27 cellular contexts compared by ENCODE assay signal in genomic region chr10:88226891-88227290, GRCh38.
A peak's percentile ranks its signal among the peaks of the same experiment; 100 is the strongest.
DNase-seq lines count a peak whose midpoint lies in the region; ATAC-seq and TF ChIP-seq lines count a peak whose summit lies in the region.
"Had no signal": no experiment of that assay in that cellular context is flagged by ENCODE, and none has a peak within 500 bp of the region (broad histone marks: within the 10 kb centered on the region; RNA-seq: fewer than 3 reads in every experiment).

No MANE protein-coding gene starts in this region.

- H3K4me1 Mint-ChIP-seq in GM23338 = peaks cover 5% of the 10 kb centered on the region; the same call in 2 of the 3 replicates
- H3K4me1 Mint-ChIP-seq: activated CD4-positive, alpha-beta memory T cell treated with anti-CD3 and anti-CD28 coated beads, Interleukin-2, amount 10 ng/mL, durations not matched to agents 7 days and 5 days had no signal

- H3K4me3 ChIP-seq in GM23338 (no peak overlapping the region), spleen (no peak overlapping the region), SJCRH30 (no peak overlapping the region)
- H3K4me3 ChIP-seq: lung, PC-9 had no signal

- H3K4me2 ChIP-seq in GM23338 = no peak overlapping the region
- H3K4me2 ChIP-seq: PC-9 had no signal

- no peaks in the 10 kb centered on the region; the same call in 1 of the 3 replicates for H3K9me3 Mint-ChIP-seq in GM23338

- no peak for DNase-seq in GM23338 (ENCODE audit: low spot score)
- DNase-seq in SK-MEL-5 (ENCODE audit: low read depth, low spot score) = peak; percentile 86
- peak; percentile 95 for DNase-seq in foreskin melanocyte
- DNase-seq in spleen = no peak
- DNase-seq in dermis blood vessel endothelial cell = no peak
- no peak for DNase-seq in SJCRH30
- DNase-seq: activated CD4-positive, alpha-beta memory T cell treated with anti-CD3 and anti-CD28 coated beads, Interleukin-2, amount 10 ng/mL, durations not matched to agents 7 days and 5 days; activated CD8-positive, alpha-beta memory T cell treated with anti-CD3 and anti-CD28 coated beads, Interleukin-2, amount 50 U/mL, for 4 hours; activated naive CD4-positive, alpha-beta T cell; DMS79; GDM1; Kasumi-1; NCI-H1417 treated with DMSO at 0.1 percent for 48 hours; NCI-H2029 treated with DMSO at 0.1 percent for 48 hours; NCI-H526; PC-9; SHP77; stimulated activated CD8-positive, alpha-beta memory T cell treated with anti-CD3 and anti-CD28 coated beads, Interleukin-4, amount 100 ng/mL, for 48 hours; SW 1271 had no signal

- H3K36me3 ChIP-seq in GM23338 (ENCODE audit: insufficient read depth) (no peaks in the 10 kb centered on the region), spleen (no peaks in the 10 kb centered on the region), SJCRH30 (no peaks in the 10 kb centered on the region)

- H3K27me3 Mint-ChIP-seq in GM23338 (ENCODE audit: insufficient read depth, low read depth, poor library complexity) = no peaks in the 10 kb centered on the region
- H3K27me3 Mint-ChIP-seq: stimulated activated naive CD8-positive, alpha-beta T cell treated with anti-CD3 and anti-CD28 coated beads, Interleukin-15, Interleukin-2, amounts not matched to agents 100 ng/mL and 50 ng/mL, for 24 hours had no signal

- in situ Hi-C loops in SK-MEL-5 (cut with HindIII; ENCODE audit: low pct_unique_long_range_greater_than_20kb, low sequenced_read_pairs) = loop anchor here (25.0 kb wide), 1 partner anchor 365 kb away; the partner anchor contains the start of genes KLLN and PTEN

- H3K4me3 Mint-ChIP-seq in GM23338 = no peak overlapping the region
- H3K4me3 Mint-ChIP-seq: activated CD4-positive, alpha-beta memory T cell treated with anti-CD3 and anti-CD28 coated beads, Interleukin-2, amount 10 ng/mL, durations not matched to agents 7 days and 5 days; brain; natural killer cell treated with Interleukin-12 subunit alpha and Interleukin-12 subunit beta and Interleukin-15 and Interleukin-18, amount 100 ng/mL, for 72 hours; stimulated activated naive CD8-positive, alpha-beta T cell treated with anti-CD3 and anti-CD28 coated beads, Interleukin-15, Interleukin-2, amounts not matched to agents 100 ng/mL and 50 ng/mL, for 24 hours had no signal

- ATAC-seq in GM23338 (no peak), HG03521 (IDR thresholded peaks at IDR 0.05; ENCODE audit: unreplicated experiment) (no peak)
- ATAC-seq: HCT116; natural killer cell treated with Interleukin-12 subunit alpha and Interleukin-12 subunit beta and Interleukin-15 and Interleukin-18, amount 100 ng/mL, for 72 hours had no signal

- H3K27ac Mint-ChIP-seq in GM23338 = no peak overlapping the region
- H3K27ac Mint-ChIP-seq: activated CD4-positive, alpha-beta memory T cell treated with anti-CD3 and anti-CD28 coated beads, Interleukin-2, amount 10 ng/mL, durations not matched to agents 7 days and 5 days; natural killer cell treated with Interleukin-12 subunit alpha and Interleukin-12 subunit beta and Interleukin-15 and Interleukin-18, amount 100 ng/mL, for 72 hours; stimulated activated naive CD8-positive, alpha-beta T cell treated with anti-CD3 and anti-CD28 coated beads, Interleukin-15, Interleukin-2, amounts not matched to agents 100 ng/mL and 50 ng/mL, for 24 hours had no signal

- H3K9me3 ChIP-seq in spleen (peaks cover 0 to 5% (median 0%) of the 10 kb centered on the region in 8 donors), SJCRH30 (replicated peaks) (no peaks in the 10 kb centered on the region)

- WGBS in spleen, 5 donors = 87 to 100% (median 96%) methylated on average over 1 of the region's 1 CpG

- intact Hi-C loops in spleen (cut with DNase I; ENCODE audit: low total_unique reads) = no loop called here

- no peak for TF ChIP-seq POLR2A in spleen (IDR thresholded peaks at IDR 0.05)

- H3K36me3 Mint-ChIP-seq in GM23338 (ENCODE audit: low read depth) = no peaks in the 10 kb centered on the region
- H3K36me3 Mint-ChIP-seq: brain had no signal

- no peak overlapping the region for H3K27ac ChIP-seq in GM23338 (ENCODE audit: low read depth)
- peak overlapping the region in 5 of 8 donors; percentile 1 to 55 (median 41) for H3K27ac ChIP-seq in spleen
- H3K27ac ChIP-seq in SJCRH30 = no peak overlapping the region
- H3K27ac ChIP-seq: C4-2B, epithelial cell of prostate, PC-9 had no signal

- H3K27me3 ChIP-seq in GM23338 (ENCODE audit: insufficient read depth) (no peaks in the 10 kb centered on the region), spleen (replicated peaks in 1 of 7) (no peaks in the 10 kb centered on the region), SJCRH30 (no peaks in the 10 kb centered on the region)

- no peaks in the 10 kb centered on the region for H3F3A ChIP-seq in GM23338 (replicated peaks; ENCODE audit: low read depth)

- no peaks in the 10 kb centered on the region for H3K4me1 ChIP-seq in GM23338 (ENCODE audit: insufficient read depth)
- H3K4me1 ChIP-seq in spleen = no peaks in the 10 kb centered on the region
- H3K4me1 ChIP-seq in SJCRH30 = no peaks in the 10 kb centered on the region

- 0 out of 2 replicates have a peak, but pooled peaks cover 4% of the 10 kb centered on the region for H3K9me2 ChIP-seq in GM23338 (ENCODE audit: insufficient read depth)

- no peak for TF ChIP-seq CTCF in GM23338 (conservative IDR thresholded peaks at IDR 0.05; ENCODE audit: low read depth in 2 of 2)
- TF ChIP-seq CTCF in spleen (IDR thresholded peaks at IDR 0.05 in 8 of 11, conservative IDR thresholded peaks at IDR 0.05 in 3 of 11) = no peak

- no peaks in the 10 kb centered on the region for H4K20me1 ChIP-seq in GM23338 (replicated peaks; ENCODE audit: insufficient read depth)

- H3K79me2 ChIP-seq in GM23338 (replicated peaks; ENCODE audit: insufficient read depth) = no peaks in the 10 kb centered on the region

- peak overlapping the region; percentile 44; the same call in 1 of the 2 replicates for H2AFZ ChIP-seq in GM23338
- H2AFZ ChIP-seq: PC-9 had no signal

TF ChIP-seq in GM23338, 12 proteins besides CTCF, POLR2A, EP300 and RAD21:
- no peak for TF ChIP-seq ZNF331 (CRISPR knock-in tag; IDR thresholded peaks at IDR 0.05; ENCODE audit: low read depth)
- no peak for TF ChIP-seq CREB1 (CRISPR knock-in tag; IDR thresholded peaks at IDR 0.05; ENCODE audit: low read depth)
- TF ChIP-seq NANOG (IDR thresholded peaks at IDR 0.05; ENCODE audit: borderline replicate concordance) = no peak
- no peak for TF ChIP-seq POLR2AphosphoS5 (IDR thresholded peaks at IDR 0.05; ENCODE audit: low read depth)

Comparison
In these comparisons a context has a peak if more than half of its experiments do, and no peak if none do; other contexts are left out.
1. DNase-seq: peak in SK-MEL-5 (single experiment) and foreskin melanocyte (single experiment); none in GM23338 (single experiment), spleen (single experiment), dermis blood vessel endothelial cell (single experiment) and SJCRH30 (0 of 2).
2. H3K27ac ChIP-seq: peak in spleen (5 of 8); none in GM23338 (single experiment) and SJCRH30 (single experiment).